In the genomic region with DNA sequence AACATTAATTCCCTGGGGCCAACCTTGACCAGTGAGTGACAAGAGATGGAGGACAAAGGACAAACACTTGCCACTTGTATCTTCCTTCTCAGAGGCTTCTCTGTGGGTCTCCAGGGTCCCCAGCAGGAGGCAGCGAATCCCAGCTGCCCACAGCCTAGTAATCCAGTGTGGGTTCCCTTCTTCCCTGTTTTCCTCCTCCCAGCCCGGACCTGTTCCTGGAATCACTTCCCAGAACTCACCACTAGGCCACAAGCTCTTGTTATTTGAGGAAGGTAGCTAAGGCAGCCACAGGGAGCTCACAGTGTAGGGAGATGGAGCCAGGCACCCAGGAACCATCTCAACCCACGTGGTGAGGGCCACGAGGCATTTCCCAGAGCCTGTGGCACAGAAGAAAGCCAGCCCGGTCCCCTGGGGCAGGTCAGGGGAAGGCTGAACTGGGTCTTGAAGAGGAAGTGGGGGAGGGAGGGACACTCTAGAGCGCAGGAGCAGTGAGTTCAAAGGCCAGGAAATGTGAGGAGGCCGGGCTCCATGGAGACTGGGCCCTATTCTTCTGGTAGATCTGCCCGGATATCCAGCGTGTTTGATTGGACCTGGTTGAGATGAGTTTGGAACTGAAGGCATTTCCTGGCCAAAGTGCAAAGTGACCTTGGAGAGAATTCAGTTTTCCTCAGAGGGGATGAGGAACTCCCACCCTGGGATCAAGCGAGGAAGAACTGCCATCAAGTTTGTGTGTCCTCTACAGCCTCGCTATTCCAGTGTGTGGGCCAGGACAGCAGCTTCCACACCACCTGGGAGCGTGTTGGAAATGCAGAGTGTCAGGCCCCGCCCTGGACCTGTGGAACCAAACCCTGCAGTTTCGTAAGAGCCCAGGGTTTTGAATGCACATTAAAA, we compare ENCODE assay signal across 8 cellular contexts. TPM values are rescaled to one million over a fixed set of nuclear protein-coding genes. Genes with fewer than 3 reads are reported as not detected.
DNase-seq lines count a peak whose midpoint lies in the region; ATAC-seq and TF ChIP-seq lines count a peak whose summit lies in the region.

No MANE protein-coding gene starts in this region.

- CTCF ChIA-PET in T-cell (lab: Charles Lee), result no interaction called here

- POLR2A ChIA-PET in T-cell (lab: Charles Lee), result no interaction called here

- H3K36me3 Mint-ChIP-seq in activated T-cell treated with anti-CD3 and anti-CD28 coated beads, Interleukin-2, amount 50 U/mL, for 24 hours (ENCODE audit: low read depth), result no peaks in the 10 kb centered on the region
- H3K36me3 Mint-ChIP-seq in T-cell, result peaks cover 2% of the 10 kb centered on the region
- no peaks in the 10 kb centered on the region for H3K36me3 Mint-ChIP-seq in stimulated activated naive CD8-positive, alpha-beta T cell treated with anti-CD3 and anti-CD28 coated beads, Interleukin-15, Interleukin-2, amounts not matched to agents 100 ng/mL and 50 ng/mL, for 24 hours (ENCODE audit: low read depth)

- H3K4me1 Mint-ChIP-seq in activated T-cell treated with anti-CD3 and anti-CD28 coated beads, Interleukin-2, amount 50 U/mL, for 24 hours (ENCODE audit: low read depth), result peaks cover 15% of the 10 kb centered on the region
- peaks cover 14 to 21% (median 16%) of the 10 kb centered on the region in 3 donors for H3K4me1 Mint-ChIP-seq in T-cell
- H3K4me1 Mint-ChIP-seq in stimulated activated naive CD8-positive, alpha-beta T cell treated with anti-CD3 and anti-CD28 coated beads, Interleukin-15, Interleukin-2, amounts not matched to agents 100 ng/mL and 50 ng/mL, for 24 hours (ENCODE audit: low read depth), result peaks cover 6% of the 10 kb centered on the region

- no peak overlapping the region for H3K4me3 Mint-ChIP-seq in activated T-cell treated with anti-CD3 and anti-CD28 coated beads, Interleukin-2, amount 50 U/mL, for 24 hours
- peak overlapping the region in 1 of 3 donors; percentile 66 for H3K4me3 Mint-ChIP-seq in T-cell
- H3K4me3 Mint-ChIP-seq in stimulated activated naive CD8-positive, alpha-beta T cell treated with anti-CD3 and anti-CD28 coated beads, Interleukin-15, Interleukin-2, amounts not matched to agents 100 ng/mL and 50 ng/mL, for 24 hours, result no peak overlapping the region

- H3K4me3 ChIP-seq in fibroblast of mammary gland (ENCODE audit: control insufficient read depth, low read depth, low read length), result no peak overlapping the region

- DNase-seq in activated T-cell treated with anti-CD3 and anti-CD28 coated beads, Interleukin-2, amount 50 U/mL, for 24 hours, result peak; percentile 50
- DNase-seq in activated T-cell treated with anti-CD3 and anti-CD28 coated beads for 4 hours (no peak), T-cell (peak in 14 of 34 experiments; percentile 6 to 37 (median 12)), fibroblast of mammary gland (ENCODE audit: low read depth) (peak; percentile 38)

- peak; percentile 71 to 94 (median 81) for ATAC-seq in T-cell (replicated peaks in 1 of 4)
- ATAC-seq in GM18498 (IDR thresholded peaks at IDR 0.05; ENCODE audit: unreplicated experiment), result no peak
- no peak for ATAC-seq in GM21825 (IDR thresholded peaks at IDR 0.05; ENCODE audit: unreplicated experiment)
- no peak for ATAC-seq in HG02763 (IDR thresholded peaks at IDR 0.05; ENCODE audit: unreplicated experiment)

- H3K9me3 Mint-ChIP-seq in activated T-cell treated with anti-CD3 and anti-CD28 coated beads, Interleukin-2, amount 50 U/mL, for 24 hours, result peaks cover 2% of the 10 kb centered on the region
- peaks cover under 1 to 2% (median under 1%) of the 10 kb centered on the region in 3 donors for H3K9me3 Mint-ChIP-seq in T-cell
- peaks cover under 1% of the 10 kb centered on the region for H3K9me3 Mint-ChIP-seq in stimulated activated naive CD8-positive, alpha-beta T cell treated with anti-CD3 and anti-CD28 coated beads, Interleukin-15, Interleukin-2, amounts not matched to agents 100 ng/mL and 50 ng/mL, for 24 hours

- H3K27me3 Mint-ChIP-seq in activated T-cell treated with anti-CD3 and anti-CD28 coated beads, Interleukin-2, amount 50 U/mL, for 24 hours, result no peaks in the 10 kb centered on the region
- H3K27me3 Mint-ChIP-seq in T-cell, result peaks cover 0 to 1% of the 10 kb centered on the region in 2 donors
- H3K27me3 Mint-ChIP-seq in stimulated activated naive CD8-positive, alpha-beta T cell treated with anti-CD3 and anti-CD28 coated beads, Interleukin-15, Interleukin-2, amounts not matched to agents 100 ng/mL and 50 ng/mL, for 24 hours, result no peaks in the 10 kb centered on the region

- H3K27ac Mint-ChIP-seq in activated T-cell treated with anti-CD3 and anti-CD28 coated beads, Interleukin-2, amount 50 U/mL, for 24 hours, result peak overlapping the region; percentile 26
- H3K27ac Mint-ChIP-seq in T-cell, result peak overlapping the region; percentile 49 to 53
- H3K27ac Mint-ChIP-seq in stimulated activated naive CD8-positive, alpha-beta T cell treated with anti-CD3 and anti-CD28 coated beads, Interleukin-15, Interleukin-2, amounts not matched to agents 100 ng/mL and 50 ng/mL, for 24 hours, result peak overlapping the region; percentile 36

- peak; percentile 29 for TF ChIP-seq CTCF in fibroblast of mammary gland (conservative IDR thresholded peaks at IDR 0.05; ENCODE audit: control insufficient read depth, insufficient read depth, low read depth, low read length)

RNA-seq across cellular contexts. Expression of a gene that starts 20.3 kb away (rescaled TPM):
- 10 to 100 TPM in 1 of 5 donors, 1 to 10 TPM in 4; 7.7 to 15.0 (median 9.5) TPM for total RNA-seq in T-cell

RNA-seq across cellular contexts. Expression of a gene that starts 36.1 kb away (rescaled TPM):
- total RNA-seq in T-cell, result 100 to 1,000 TPM in 2 of 5 donors, 10 to 100 TPM in 3; 17.6 to 119 (median 25.9) TPM

Comparison
In these comparisons a context has a peak if more than half of its experiments do, and no peak if none do; other contexts are left out.
1. ATAC-seq: peak in T-cell (4 of 4); none in GM18498 (single experiment), GM21825 (single experiment) and HG02763 (single experiment).
2. Peak in every context shown above with its lines, with median percentiles within 50 percentile points of each other: H3K27ac Mint-ChIP-seq.